Comparison of ENCODE assay signal across 2 cellular contexts in genomic region chr1:62613325-62613727, GRCh38.
TF ChIP-seq lines count a peak whose summit lies in the region.

No MANE protein-coding gene starts in this region.

TF ChIP-seq in liver, 16 proteins besides CTCF, POLR2A, EP300 and RAD21 (continued from another document):
- TF ChIP-seq REST (IDR thresholded peaks at IDR 0.05) (no peak), RXRA (IDR thresholded peaks at IDR 0.05) (no peak), HNF4A (conservative IDR thresholded peaks at IDR 0.05) (no peak), HNF4G (IDR thresholded peaks at IDR 0.05) (no peak), GABPA (IDR thresholded peaks at IDR 0.05 in 1 of 2, conservative IDR thresholded peaks at IDR 0.05 in 1 of 2) (no peak), EGR1 (IDR thresholded peaks at IDR 0.05; ENCODE audit: low read depth in 2 of 2) (no peak), YY1 (IDR thresholded peaks at IDR 0.05) (no peak), SP1 (IDR thresholded peaks at IDR 0.05) (no peak)

TF ChIP-seq in HepG2, 621 proteins besides CTCF, POLR2A, EP300 and RAD21:
- no peak for TF ChIP-seq HNRNPK (IDR thresholded peaks at IDR 0.05; ENCODE audit: low read depth, low read length, poor library complexity, severe bottlenecking)
- no peak for TF ChIP-seq NR2F6 (IDR thresholded peaks at IDR 0.05)
- no peak for TF ChIP-seq NR2F6 (CRISPR knock-in tag; IDR thresholded peaks at IDR 0.05)
- no peak for TF ChIP-seq ZNF292 (CRISPR knock-in tag; IDR thresholded peaks at IDR 0.05; ENCODE audit: borderline replicate concordance, low read depth)
- TF ChIP-seq MAFF (IDR thresholded peaks at IDR 0.05; ENCODE audit: low read depth, low read length): no peak
- TF ChIP-seq ZNF670 (CRISPR knock-in tag; IDR thresholded peaks at IDR 0.05; ENCODE audit: borderline replicate concordance): no peak
- TF ChIP-seq ZNF724P (CRISPR knock-in tag; IDR thresholded peaks at IDR 0.05; ENCODE audit: borderline replicate concordance): no peak
- TF ChIP-seq IRF9 (CRISPR knock-in tag; IDR thresholded peaks at IDR 0.05; ENCODE audit: borderline replicate concordance): no peak
- no peak for TF ChIP-seq FOXA3 (CRISPR knock-in tag; IDR thresholded peaks at IDR 0.05)
- no peak for TF ChIP-seq SIN3A (IDR thresholded peaks at IDR 0.05; ENCODE audit: borderline replicate concordance, low read depth, low read length)
- no peak for TF ChIP-seq ZNF572 (CRISPR knock-in tag; IDR thresholded peaks at IDR 0.05)
- TF ChIP-seq ZNF362 (CRISPR knock-in tag; IDR thresholded peaks at IDR 0.05; ENCODE audit: borderline replicate concordance): no peak
- no peak for TF ChIP-seq NFE2L2 (IDR thresholded peaks at IDR 0.05; ENCODE audit: low read length)
- no peak for TF ChIP-seq HIC2 (CRISPR knock-in tag; IDR thresholded peaks at IDR 0.05; ENCODE audit: low read depth)
- TF ChIP-seq ZNF512 (CRISPR knock-in tag; IDR thresholded peaks at IDR 0.05): no peak
- TF ChIP-seq PATZ1 (CRISPR knock-in tag; IDR thresholded peaks at IDR 0.05): no peak
- no peak for TF ChIP-seq ZNF775 (CRISPR knock-in tag; IDR thresholded peaks at IDR 0.05; ENCODE audit: borderline replicate concordance)
- TF ChIP-seq ARID3A (IDR thresholded peaks at IDR 0.05; ENCODE audit: low read depth, low read length): no peak
- no peak for TF ChIP-seq HOXA5 (CRISPR knock-in tag; IDR thresholded peaks at IDR 0.05)
- TF ChIP-seq ZNF17 (CRISPR knock-in tag; IDR thresholded peaks at IDR 0.05): no peak
- no peak for TF ChIP-seq FOXM1 (CRISPR knock-in tag; IDR thresholded peaks at IDR 0.05)
